ENCODE assay signal across 10 cellular contexts in the genomic region with DNA sequence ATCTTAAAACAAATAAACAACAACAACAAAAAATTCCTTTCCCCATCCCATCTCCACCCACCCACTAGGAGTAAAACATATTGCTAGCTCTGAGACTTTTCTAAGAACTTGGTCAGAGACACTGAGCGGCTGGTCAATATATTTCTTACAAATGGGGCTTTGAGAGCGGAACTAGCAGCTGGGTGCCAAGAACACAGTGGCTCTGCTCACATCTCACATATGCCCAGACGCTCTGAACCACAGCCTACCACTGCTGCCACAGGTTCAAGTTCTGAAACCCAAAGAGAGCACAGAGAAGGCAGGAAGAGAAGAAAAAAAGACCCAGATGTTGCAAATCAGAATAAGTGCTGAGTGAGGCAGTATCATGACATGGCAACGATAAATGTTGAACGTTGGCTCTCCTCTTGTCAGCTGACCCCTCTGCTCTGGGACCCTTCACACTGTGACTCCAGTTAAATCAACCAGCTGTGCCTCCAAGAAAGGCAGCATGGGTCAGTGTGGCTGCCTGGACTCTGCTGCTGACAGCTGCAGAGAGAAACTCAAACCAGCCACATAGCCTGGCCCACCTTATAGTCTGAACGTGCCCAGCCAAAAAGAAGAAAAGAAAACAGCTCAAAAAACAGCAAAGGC. TPM values are rescaled to one million over a fixed set of nuclear protein-coding genes. Genes with fewer than 3 reads are reported as not detected.
A peak's percentile ranks its signal among the peaks of the same experiment; 100 is the strongest.
DNase-seq lines count a peak whose midpoint lies in the region; ATAC-seq and TF ChIP-seq lines count a peak whose summit lies in the region.
"Had no signal": no experiment of that assay in that cellular context is flagged by ENCODE, and none has a peak within 500 bp of the region (broad histone marks: within the 10 kb centered on the region; RNA-seq: fewer than 3 reads in every experiment).

No MANE protein-coding gene starts in this region.

- peak overlapping the region in 4 of 5 donors; percentile 47 to 92 (median 82) for H3K27ac ChIP-seq in adrenal gland
- H3K27ac ChIP-seq in testis, result no peak overlapping the region

- DNase-seq in stimulated activated naive CD8-positive, alpha-beta T cell treated with anti-CD3 and anti-CD28 coated beads, Interleukin-15, Interleukin-2, amounts not matched to agents 100 U/mL and 50 U/mL, for 24 hours, result no peak
- DNase-seq in adrenal gland, result no peak
- no peak for DNase-seq in nephron progenitor cell
- DNase-seq in stimulated activated CD8-positive, alpha-beta memory T cell treated with anti-CD3 and anti-CD28 coated beads, Interleukin-4, amount 100 ng/mL, for 48 hours, result no peak
- DNase-seq in testis, result no peak
- DNase-seq: T-helper 9 cell had no signal

- intact Hi-C loops in adrenal gland (cut with DNase I) (no loop called here), testis (cut with DNase I; ENCODE audit: low total_unique reads) (no loop called here)

- H3K9me3 ChIP-seq in adrenal gland (replicated peaks in 1 of 3) (no peaks in the 10 kb centered on the region), mucosa of stomach (ENCODE audit: control insufficient read depth, low read length) (no peaks in the 10 kb centered on the region), testis (no peaks in the 10 kb centered on the region)
- H3K9me3 ChIP-seq: thoracic aorta had no signal

- TF ChIP-seq POLR2A in adrenal gland (IDR thresholded peaks at IDR 0.05), result no peak
- no peak for TF ChIP-seq POLR2A in testis (IDR thresholded peaks at IDR 0.05)

- peak overlapping the region; percentile 11 for H3K9ac ChIP-seq in mucosa of stomach (ENCODE audit: low read length)

- H3K27ac Mint-ChIP-seq in stimulated activated naive CD8-positive, alpha-beta T cell treated with anti-CD3 and anti-CD28 coated beads, Interleukin-15, Interleukin-2, amounts not matched to agents 100 ng/mL and 50 ng/mL, for 24 hours, result peak overlapping the region; percentile 79
- no peak overlapping the region for H3K27ac Mint-ChIP-seq in nephron progenitor cell

- peak overlapping the region; percentile 81 for H3K4me3 Mint-ChIP-seq in stimulated activated naive CD8-positive, alpha-beta T cell treated with anti-CD3 and anti-CD28 coated beads, Interleukin-15, Interleukin-2, amounts not matched to agents 100 ng/mL and 50 ng/mL, for 24 hours
- H3K4me3 Mint-ChIP-seq in nephron progenitor cell, result no peak overlapping the region

- peaks cover 17 to 22% of the 10 kb centered on the region in 2 donors for H3K4me1 ChIP-seq in adrenal gland (replicated peaks in 1 of 2)
- H3K4me1 ChIP-seq in mucosa of stomach (ENCODE audit: control insufficient read depth, insufficient read depth, low read length), result peaks cover 41% of the 10 kb centered on the region
- H3K4me1 ChIP-seq in testis, result peaks cover 5% of the 10 kb centered on the region

- no peaks in the 10 kb centered on the region for H3K27me3 Mint-ChIP-seq in stimulated activated naive CD8-positive, alpha-beta T cell treated with anti-CD3 and anti-CD28 coated beads, Interleukin-15, Interleukin-2, amounts not matched to agents 100 ng/mL and 50 ng/mL, for 24 hours
- no peaks in the 10 kb centered on the region for H3K27me3 Mint-ChIP-seq in nephron progenitor cell (ENCODE audit: low read depth, poor library complexity)

- H3K27me3 ChIP-seq in adrenal gland (no peaks in the 10 kb centered on the region), mucosa of stomach (ENCODE audit: control insufficient read depth, insufficient read depth, low read length) (no peaks in the 10 kb centered on the region), testis (no peaks in the 10 kb centered on the region)

- TF ChIP-seq CTCF in adrenal gland (IDR thresholded peaks at IDR 0.05) (no peak), nephron progenitor cell (IDR thresholded peaks at IDR 0.05) (no peak), testis (IDR thresholded peaks at IDR 0.05) (no peak)

- H3K36me3 ChIP-seq in adrenal gland (replicated peaks in 1 of 2) (no peaks in the 10 kb centered on the region), mucosa of stomach (ENCODE audit: control insufficient read depth, insufficient read depth, low read length) (no peaks in the 10 kb centered on the region), testis (ENCODE audit: low read depth, missing control alignments) (no peaks in the 10 kb centered on the region)
- H3K36me3 ChIP-seq: thoracic aorta had no signal

- peaks cover 47% of the 10 kb centered on the region for H3K4me1 Mint-ChIP-seq in stimulated activated naive CD8-positive, alpha-beta T cell treated with anti-CD3 and anti-CD28 coated beads, Interleukin-15, Interleukin-2, amounts not matched to agents 100 ng/mL and 50 ng/mL, for 24 hours (ENCODE audit: low read depth)
- peaks cover 55% of the 10 kb centered on the region for H3K4me1 Mint-ChIP-seq in nephron progenitor cell

- H3K4me3 ChIP-seq in adrenal gland (peak overlapping the region in 1 of 4 donors; percentile 45), mucosa of stomach (ENCODE audit: low read length) (no peak overlapping the region), testis (no peak overlapping the region)

- WGBS in adrenal gland, 4 donors, result 48 to 66% (median 65%) methylated on average over 6 of the region's 6 CpGs
- WGBS in testis, 2 donors, result 47 to 56% methylated on average over 6 of the region's 6 CpGs

- H3K9me3 Mint-ChIP-seq in stimulated activated naive CD8-positive, alpha-beta T cell treated with anti-CD3 and anti-CD28 coated beads, Interleukin-15, Interleukin-2, amounts not matched to agents 100 ng/mL and 50 ng/mL, for 24 hours, result no peaks in the 10 kb centered on the region
- no peaks in the 10 kb centered on the region for H3K9me3 Mint-ChIP-seq in nephron progenitor cell

- no peaks in the 10 kb centered on the region for H3K36me3 Mint-ChIP-seq in stimulated activated naive CD8-positive, alpha-beta T cell treated with anti-CD3 and anti-CD28 coated beads, Interleukin-15, Interleukin-2, amounts not matched to agents 100 ng/mL and 50 ng/mL, for 24 hours (ENCODE audit: low read depth)
- no peaks in the 10 kb centered on the region for H3K36me3 Mint-ChIP-seq in nephron progenitor cell (ENCODE audit: low read depth)

- ATAC-seq in stimulated activated naive CD8-positive, alpha-beta T cell treated with anti-CD3 and anti-CD28 coated beads, Interleukin-15, Interleukin-2, amounts not matched to agents 100 U/mL and 50 U/mL, for 24 hours, result no peak
- ATAC-seq in GM18873 (IDR thresholded peaks at IDR 0.05; ENCODE audit: low FRiP score, unreplicated experiment), result no peak

RNA-seq across cellular contexts. Expression of gene HIVEP3, which starts 26.4 kb away (rescaled TPM):
- total RNA-seq in adrenal gland, result 1 to 10 TPM; 3.6 to 7.7 (median 6.9) TPM
- polyA plus RNA-seq in adrenal gland, result 1 to 10 TPM; 6.9 to 7.7 (median 7.6) TPM
- 1 to 10 TPM; 4.8 to 7.2 TPM for total RNA-seq in testis
- 7.3 TPM for polyA plus RNA-seq in testis (ENCODE audit: insufficient read depth, low read depth, low replicate concordance)

Comparison
In these comparisons a context has a peak if more than half of its experiments do, and no peak if none do; other contexts are left out.
1. H3K27ac ChIP-seq: peak in adrenal gland (4 of 5); none in testis (0 of 2).